In the genomic region with DNA sequence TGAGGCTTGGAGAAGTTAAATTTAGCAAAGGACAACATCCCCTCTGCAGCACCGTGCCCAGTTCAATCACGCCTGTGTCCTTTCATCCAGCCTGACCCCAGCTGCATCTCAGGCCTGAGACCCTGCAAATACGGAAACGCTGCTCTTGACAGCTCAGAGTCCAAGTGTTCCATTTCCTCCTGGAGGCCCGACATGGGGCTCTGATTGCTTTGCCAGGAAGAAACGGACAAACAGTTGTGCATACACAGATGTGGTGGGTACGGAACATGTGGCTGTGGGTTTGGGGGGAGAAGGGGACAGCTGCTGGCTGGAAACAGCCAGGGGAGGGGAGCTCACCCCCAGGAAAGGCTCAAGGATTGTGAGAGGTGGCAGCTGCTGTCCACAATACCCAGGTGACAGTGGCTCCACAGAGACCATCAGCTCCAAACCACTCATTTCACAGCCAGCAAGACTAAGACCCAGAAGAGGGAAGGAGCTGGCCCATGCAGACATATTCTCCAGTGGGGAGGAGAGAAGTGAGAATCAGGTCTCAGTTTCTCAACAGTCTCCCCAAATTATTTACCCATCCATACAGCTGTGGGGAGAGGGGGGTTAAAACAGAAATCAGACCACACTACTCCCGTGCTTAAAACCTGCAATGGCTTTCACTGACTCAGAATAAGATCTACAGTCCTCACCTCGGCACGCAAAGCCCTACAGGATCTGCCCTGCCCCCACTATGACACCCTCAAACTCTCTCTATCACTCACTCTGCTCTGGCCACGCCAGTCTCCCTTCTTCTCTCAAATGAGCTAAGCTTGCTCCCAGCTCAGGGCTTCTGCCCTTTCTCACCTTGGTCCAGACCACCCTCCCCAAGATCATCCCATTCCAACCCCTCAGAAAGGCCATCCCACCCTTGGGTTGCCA, we compare ENCODE assay signal across 7 cellular contexts.
DNase-seq lines count a peak whose midpoint lies in the region; ATAC-seq lines count a peak whose summit lies in the region.

No MANE protein-coding gene starts in this region.

- no peak overlapping the region for H3K27ac ChIP-seq in neuronal stem cell (replicated peaks; ENCODE audit: low read length)
- H3K27ac ChIP-seq in GM23248: no peak overlapping the region

- H4K91ac ChIP-seq in neuronal stem cell (ENCODE audit: low read depth, low read length, poor library complexity): no peak overlapping the region

- no peak overlapping the region for H2AK5ac ChIP-seq in neuronal stem cell (ENCODE audit: low read depth, low read length)

- H3K36me3 ChIP-seq in neuronal stem cell (replicated peaks in 1 of 2; ENCODE audit: control insufficient read depth in 2 of 2, insufficient read depth in 2 of 2, low read length in 2 of 2): peaks cover 3 to 100% of the 10 kb centered on the region in 2 donors
- no peaks in the 10 kb centered on the region for H3K36me3 ChIP-seq in GM23248 (ENCODE audit: low read depth)

- H3K79me2 ChIP-seq in GM23248 (ENCODE audit: insufficient read depth): no peaks in the 10 kb centered on the region

- H3K14ac ChIP-seq in neuronal stem cell (ENCODE audit: low read length): no peak overlapping the region

- H3K79me1 ChIP-seq in neuronal stem cell (ENCODE audit: low read depth, low read length): no peaks in the 10 kb centered on the region

- H3K9me3 ChIP-seq in neuronal stem cell (replicated peaks in 1 of 2; ENCODE audit: control insufficient read depth in 2 of 2, insufficient read depth in 1 of 2, low read depth in 1 of 2, low read length in 2 of 2) (no peaks in the 10 kb centered on the region), GM23248 (ENCODE audit: low read depth) (no peaks in the 10 kb centered on the region)

- H3K4me2 ChIP-seq in neuronal stem cell (ENCODE audit: insufficient read depth, low read length, poor library complexity, severe bottlenecking) (no peak overlapping the region), GM23248 (ENCODE audit: unreplicated experiment) (no peak overlapping the region)

- in situ Hi-C loops in GM23248 (cut with MboI): no loop called here

- H4K20me1 ChIP-seq in GM23248 (ENCODE audit: insufficient read depth): no peaks in the 10 kb centered on the region

- H2AFZ ChIP-seq in neuronal stem cell (ENCODE audit: low read length): no peak overlapping the region
- no peak overlapping the region for H2AFZ ChIP-seq in GM23248

- ATAC-seq in GM19351 (IDR thresholded peaks at IDR 0.05; ENCODE audit: unreplicated experiment) (peak; percentile 71), HG03103 (IDR thresholded peaks at IDR 0.05; ENCODE audit: low read depth, unreplicated experiment) (peak; percentile 70)

- H3F3A ChIP-seq in GM23248 (ENCODE audit: insufficient read depth): no peaks in the 10 kb centered on the region

- no peak overlapping the region for H3K23ac ChIP-seq in neuronal stem cell (ENCODE audit: low read depth, low read length, poor library complexity)

- H2BK12ac ChIP-seq in neuronal stem cell (ENCODE audit: low read length): no peak overlapping the region

- H3K18ac ChIP-seq in neuronal stem cell (ENCODE audit: low read length): no peak overlapping the region

- no peak overlapping the region for H2BK15ac ChIP-seq in neuronal stem cell (ENCODE audit: low read length)

- H2BK120ac ChIP-seq in neuronal stem cell (ENCODE audit: low read depth, low read length): no peak overlapping the region

- no peaks in the 10 kb centered on the region for H3K9me2 ChIP-seq in GM23248 (ENCODE audit: insufficient read depth)

- WGBS in neuronal stem cell (ENCODE audit: extremely low coverage in 2 of 2, insufficient read length in 2 of 2, insufficient replicate concordance in 1 of 2), 2 donors: no CpG with 5 or more reads among the region's 11 CpGs
- WGBS in GM23248 (ENCODE audit: low coverage in 1 of 2, low lambda C conversion rate in 2 of 2, missing lambda C conversion rate in 2 of 2), 2 experiments: 76 to 79% methylated on average over 11 of the region's 11 CpGs

- no peak overlapping the region for H3K9ac ChIP-seq in neuronal stem cell (ENCODE audit: low read depth, low read length, poor library complexity)
- H3K9ac ChIP-seq in GM23248: no peak overlapping the region

- H3K4me3 ChIP-seq in neuronal stem cell (ENCODE audit: low read length in 2 of 2): no peak overlapping the region
- no peak overlapping the region for H3K4me3 ChIP-seq in GM23248

- no peak overlapping the region for H3K4ac ChIP-seq in neuronal stem cell (ENCODE audit: low read length)

- no peak overlapping the region for H2BK5ac ChIP-seq in neuronal stem cell (ENCODE audit: low read length)

- H3K4me1 ChIP-seq in neuronal stem cell (ENCODE audit: control insufficient read depth in 2 of 2, insufficient read depth in 1 of 2, low read depth in 1 of 2, low read length in 2 of 2) (peaks cover 0 to 5% of the 10 kb centered on the region in 2 donors), GM23248 (ENCODE audit: insufficient read depth) (no peaks in the 10 kb centered on the region)

- H3K27me3 ChIP-seq in neuronal stem cell (ENCODE audit: control insufficient read depth in 3 of 3, insufficient read depth in 3 of 3, low read depth in 1 of 3, low read length in 3 of 3) (peaks cover 0 to 4% (median 0%) of the 10 kb centered on the region in 3 experiments), GM23248 (replicated peaks; ENCODE audit: insufficient read depth) (0 out of 2 replicates have a peak, but pooled peaks cover 5% of the 10 kb centered on the region)

- H4K8ac ChIP-seq in neuronal stem cell (ENCODE audit: low read depth, low read length): peak overlapping the region; percentile 87

- DNase-seq in activated T-helper 1 cell treated with Interleukin-2 at 50 U/mL for 16 hours (ENCODE audit: low read depth) (peak; percentile 27), neuronal stem cell (ENCODE audit: low spot score) (no peak), GM23248 (no peak), superior temporal gyrus (ENCODE audit: extremely low spot score) (no peak), HT-29 (ENCODE audit: low spot score) (no peak)
